20 cellular contexts compared by ENCODE assay signal in genomic region chr3:106030620-106030945, GRCh38.
A peak's percentile ranks its signal among the peaks of the same experiment; 100 is the strongest.
DNase-seq lines count a peak whose midpoint lies in the region; ATAC-seq and TF ChIP-seq lines count a peak whose summit lies in the region.
"Had no signal": no experiment of that assay in that cellular context is flagged by ENCODE, and none has a peak within 500 bp of the region (broad histone marks: within the 10 kb centered on the region; RNA-seq: fewer than 3 reads in every experiment).

No MANE protein-coding gene starts in this region.

- H3K9me3 ChIP-seq in PC-3 (ENCODE audit: low read length) (no peaks in the 10 kb centered on the region), mesenchymal stem cell (ENCODE audit: control insufficient read depth, low read length) (no peaks in the 10 kb centered on the region)
- H3K9me3 ChIP-seq: pancreas, SJCRH30 had no signal

- H3K36me3 ChIP-seq in PC-3 (ENCODE audit: low read depth, low read length) (no peaks in the 10 kb centered on the region; the same call in 1 of the 2 replicates), mesenchymal stem cell (ENCODE audit: control insufficient read depth in 1 of 2, insufficient read depth in 2 of 2, low read depth in 1 of 2, low read length in 2 of 2) (no peaks in the 10 kb centered on the region)
- H3K36me3 ChIP-seq: pancreas, SJCRH30 had no signal

- H3K4me3 ChIP-seq in PC-3 (ENCODE audit: low read length) (peak overlapping the region; percentile 30; the same call in 1 of the 2 replicates), mesenchymal stem cell (ENCODE audit: insufficient read depth in 1 of 2, low read depth in 1 of 2, low read length in 2 of 2) (no peak overlapping the region), lower leg skin (ENCODE audit: low read depth, poor library complexity, severe bottlenecking) (no peak overlapping the region)
- H3K4me3 ChIP-seq: pancreas, SJCRH30 had no signal

- no peaks in the 10 kb centered on the region for H3K36me3 Mint-ChIP-seq in chondrocyte (ENCODE audit: low read depth)

- H3F3A ChIP-seq in PC-3 (ENCODE audit: low read length, unreplicated experiment): peaks cover 18% of the 10 kb centered on the region

- H3K27ac ChIP-seq in PC-3 (ENCODE audit: low read length) (peak overlapping the region; percentile 82), mesenchymal stem cell (ENCODE audit: low read length, poor library complexity, severe bottlenecking) (no peak overlapping the region)
- H3K27ac ChIP-seq: KMS-11, pancreas, SJCRH30 had no signal

- 0 out of 2 replicates have a peak overlapping the region, but pooled peaks have one; percentile 8 for H2AFZ ChIP-seq in PC-3 (ENCODE audit: low read length)
- no peak overlapping the region for H2AFZ ChIP-seq in mesenchymal stem cell (ENCODE audit: low read depth, low read length)

- H3K79me1 ChIP-seq in mesenchymal stem cell (replicated peaks; ENCODE audit: low read length, poor library complexity, severe bottlenecking): no peaks in the 10 kb centered on the region

- H4K91ac ChIP-seq in mesenchymal stem cell (ENCODE audit: low read length): no peak overlapping the region

- no peak overlapping the region for H2BK15ac ChIP-seq in mesenchymal stem cell (ENCODE audit: low read depth, poor library complexity, severe bottlenecking)

- no peak overlapping the region for H2BK120ac ChIP-seq in mesenchymal stem cell (ENCODE audit: low read depth, low read length)

- TF ChIP-seq POLR2A in lower leg skin (IDR thresholded peaks at IDR 0.05): no peak

- H2BK12ac ChIP-seq in mesenchymal stem cell (ENCODE audit: low read length in 2 of 2): no peak overlapping the region

- no peaks in the 10 kb centered on the region for H3K79me2 ChIP-seq in PC-3 (ENCODE audit: low read length)

- ATAC-seq in PC-3 (peak; percentile 82), HG02623 (IDR thresholded peaks at IDR 0.05; ENCODE audit: unreplicated experiment) (no peak)
- ATAC-seq: left ventricle myocardium superior, pancreas had no signal

- H4K8ac ChIP-seq in mesenchymal stem cell (ENCODE audit: low read length): no peak overlapping the region

- H4K20me1 ChIP-seq in PC-3 (ENCODE audit: low read length): no peaks in the 10 kb centered on the region

- H3K4me3 Mint-ChIP-seq in chondrocyte (ENCODE audit: unreplicated experiment): no peak overlapping the region
- H3K4me3 Mint-ChIP-seq: CD8-positive, alpha-beta memory T cell; stimulated activated naive CD8-positive, alpha-beta T cell treated with anti-CD3 and anti-CD28 coated beads, Interleukin-15, Interleukin-2, amounts not matched to agents 100 ng/mL and 50 ng/mL, for 24 hours had no signal

- no peaks in the 10 kb centered on the region for H3K9me2 ChIP-seq in PC-3 (replicated peaks; ENCODE audit: low read length)

- H3K4me2 ChIP-seq in PC-3 (ENCODE audit: low read length): peak overlapping the region; percentile 73
- no peak overlapping the region for H3K4me2 ChIP-seq in mesenchymal stem cell (ENCODE audit: low read length, poor library complexity, severe bottlenecking)
- H3K4me2 ChIP-seq: KMS-11 had no signal

- intact Hi-C loops in PC-3 (cut with micrococcal nuclease) (loop anchor here (2.0 to 5.0 kb wide), 5 partner anchors 63 to 577 kb away; partner anchors contain the start of gene CBLB), lower leg skin (cut with DNase I; ENCODE audit: low total_unique reads) (no loop called here)

- DNase-seq in AG20443 (ENCODE audit: low spot score) (peak; percentile 23), PC-3 (peak; percentile 87), chondrocyte (ENCODE audit: low spot score) (no peak), mesenchymal stem cell (no peak), COLO829 (ENCODE audit: low spot score) (no peak), lower leg skin (ENCODE audit: low spot score in 2 of 2) (no peak)
- no peak for DNase-seq in effector CD4-positive, alpha-beta T cell
- DNase-seq: activated CD4-positive, CD25-positive, alpha-beta regulatory T cell treated with anti-CD3 and anti-CD28 coated beads, Interleukin-2, amount 50 U/mL, for 72 hours; CD8-positive, alpha-beta memory T cell; left ventricle myocardium superior; NCI-H1105; NCI-H69; OCI-M1; pancreas; SJCRH30; stimulated activated CD4-positive, alpha-beta T cell treated with anti-CD3 and anti-CD28 coated beads, Interleukin-2, amount 100 ng/mL, for 24 hours; trophoblast cell had no signal

- H2AK5ac ChIP-seq in mesenchymal stem cell (ENCODE audit: low read length, severe bottlenecking): no peak overlapping the region

- H3K27ac Mint-ChIP-seq in chondrocyte (ENCODE audit: unreplicated experiment): peak overlapping the region; percentile 43
- H3K27ac Mint-ChIP-seq: CD8-positive, alpha-beta memory T cell; stimulated activated naive CD8-positive, alpha-beta T cell treated with anti-CD3 and anti-CD28 coated beads, Interleukin-15, Interleukin-2, amounts not matched to agents 100 ng/mL and 50 ng/mL, for 24 hours had no signal

- H3K9ac ChIP-seq in PC-3 (ENCODE audit: low read length) (peak overlapping the region; percentile 32), mesenchymal stem cell (ENCODE audit: low read length) (peak overlapping the region; percentile 33)
- H3K9ac ChIP-seq: KMS-11 had no signal

- CTCF ChIA-PET in PC-3 (lab: Charles Lee): no interaction called here

- POLR2A ChIA-PET in PC-3 (lab: Charles Lee; ENCODE audit: unreplicated experiment): no interaction called here

- H3K9me3 Mint-ChIP-seq in chondrocyte (ENCODE audit: low read depth): no peaks in the 10 kb centered on the region
- H3K9me3 Mint-ChIP-seq: CD8-positive, alpha-beta memory T cell had no signal

- no peaks in the 10 kb centered on the region for H3K27me3 Mint-ChIP-seq in chondrocyte (ENCODE audit: low read depth)
- H3K27me3 Mint-ChIP-seq: CD8-positive, alpha-beta memory T cell; stimulated activated naive CD8-positive, alpha-beta T cell treated with anti-CD3 and anti-CD28 coated beads, Interleukin-15, Interleukin-2, amounts not matched to agents 100 ng/mL and 50 ng/mL, for 24 hours had no signal

- no peak overlapping the region for H3K14ac ChIP-seq in mesenchymal stem cell (ENCODE audit: low read length in 2 of 2)

- H2BK5ac ChIP-seq in mesenchymal stem cell (ENCODE audit: low read depth, low read length, poor library complexity, severe bottlenecking): no peak overlapping the region

- TF ChIP-seq CTCF in PC-3 (conservative IDR thresholded peaks at IDR 0.05; ENCODE audit: low read depth, low read length) (no peak), chondrocyte (IDR thresholded peaks at IDR 0.05) (no peak), lower leg skin (IDR thresholded peaks at IDR 0.05) (no peak)

- H3K4me1 ChIP-seq in PC-3 (ENCODE audit: insufficient read depth, low read length): peaks cover 54% of the 10 kb centered on the region
- H3K4me1 ChIP-seq in mesenchymal stem cell (ENCODE audit: control insufficient read depth, insufficient read depth, low read depth, low read length): no peaks in the 10 kb centered on the region

- H3K27me3 ChIP-seq in PC-3 (ENCODE audit: low read length) (no peaks in the 10 kb centered on the region), mesenchymal stem cell (ENCODE audit: control insufficient read depth in 1 of 2, insufficient read depth in 1 of 2, low read length in 2 of 2) (no peaks in the 10 kb centered on the region)
- H3K27me3 ChIP-seq: pancreas, SJCRH30 had no signal

- H3K4me1 Mint-ChIP-seq in chondrocyte (ENCODE audit: low read depth): peaks cover 14% of the 10 kb centered on the region

- no TSS peak for BruUV-seq in PC-3 (replicated peaks; lab: Mats Ljungman, UMichigan)

- no peak overlapping the region for H3K23ac ChIP-seq in mesenchymal stem cell (ENCODE audit: low read length in 2 of 2)

- no peak overlapping the region for H3K18ac ChIP-seq in mesenchymal stem cell (ENCODE audit: low read depth in 1 of 2, low read length in 2 of 2)

- H3K4ac ChIP-seq in mesenchymal stem cell (ENCODE audit: low read depth in 1 of 2, low read length in 2 of 2): no peak overlapping the region

Comparison
In these comparisons a context has a peak if more than half of its experiments do, and no peak if none do; other contexts are left out.
1. DNase-seq: peak in AG20443 (single experiment) and PC-3 (single experiment); none in chondrocyte (single experiment), mesenchymal stem cell (single experiment), effector CD4-positive, alpha-beta T cell (single experiment), COLO829 (single experiment) and lower leg skin (0 of 2).